ENCODE assay signal across 14 cellular contexts in genomic region chr10:92123031-92123450, GRCh38.
DNase-seq lines count a peak whose midpoint lies in the region; ATAC-seq and TF ChIP-seq lines count a peak whose summit lies in the region.
"Had no signal": no experiment of that assay in that cellular context is flagged by ENCODE, and none has a peak within 500 bp of the region (broad histone marks: within the 10 kb centered on the region; RNA-seq: fewer than 3 reads in every experiment).

No MANE protein-coding gene starts in this region.

- H3K4me1 ChIP-seq in esophagus squamous epithelium, result peaks cover 35 to 63% (median 43%) of the 10 kb centered on the region in 3 donors
- H3K4me1 ChIP-seq in mucosa of descending colon (ENCODE audit: low read depth), result peaks cover 22% of the 10 kb centered on the region

- H3K4me3 Mint-ChIP-seq in activated CD4-positive, alpha-beta T cell treated with anti-CD3 and anti-CD28 coated beads, Interleukin-2, amount 10 ng/mL, durations not matched to agents 24 days and 14 days, result no peak overlapping the region
- no peak overlapping the region for H3K4me3 Mint-ChIP-seq in activated CD4-positive, alpha-beta T cell treated with anti-CD3 and anti-CD28 coated beads for 36 hours
- H3K4me3 Mint-ChIP-seq: activated T-helper 17 cell treated with anti-CD3 and anti-CD28 coated beads, Interleukin-2, amount 50 U/mL, for 72 hours; natural killer cell treated with Interleukin-12 subunit alpha and Interleukin-12 subunit beta and Interleukin-15 and Interleukin-18, amount 100 ng/mL, for 72 hours; T-helper 17 cell had no signal

- no peaks in the 10 kb centered on the region for H3K27me3 ChIP-seq in esophagus squamous epithelium
- H3K27me3 ChIP-seq: tibial nerve had no signal

- 44 to 51% methylated on average over 4 of the region's 4 CpGs for WGBS in esophagus squamous epithelium, 2 donors

- no peaks in the 10 kb centered on the region for H3K4me1 Mint-ChIP-seq in activated CD4-positive, alpha-beta T cell treated with anti-CD3 and anti-CD28 coated beads, Interleukin-2, amount 10 ng/mL, durations not matched to agents 24 days and 14 days
- no peaks in the 10 kb centered on the region for H3K4me1 Mint-ChIP-seq in activated CD4-positive, alpha-beta T cell treated with anti-CD3 and anti-CD28 coated beads for 36 hours

- intact Hi-C loops in activated CD4-positive, alpha-beta T cell treated with anti-CD3 and anti-CD28 coated beads, Interleukin-2, amount 10 ng/mL, durations not matched to agents 24 days and 14 days (cut with micrococcal nuclease), result no loop called here
- intact Hi-C loops in activated CD4-positive, alpha-beta T cell treated with anti-CD3 and anti-CD28 coated beads for 36 hours (cut with DNase I, micrococcal nuclease), result no loop called here
- intact Hi-C loops in esophagus squamous epithelium (cut with DNase I) (no loop called here), mucosa of descending colon (cut with DNase I, micrococcal nuclease) (no loop called here)

- no peaks in the 10 kb centered on the region for H3K9me3 Mint-ChIP-seq in activated CD4-positive, alpha-beta T cell treated with anti-CD3 and anti-CD28 coated beads, Interleukin-2, amount 10 ng/mL, durations not matched to agents 24 days and 14 days
- no peaks in the 10 kb centered on the region for H3K9me3 Mint-ChIP-seq in activated CD4-positive, alpha-beta T cell treated with anti-CD3 and anti-CD28 coated beads for 36 hours (ENCODE audit: low read depth)
- H3K9me3 Mint-ChIP-seq: activated T-helper 17 cell treated with anti-CD3 and anti-CD28 coated beads, Interleukin-2, amount 50 U/mL, for 72 hours; natural killer cell treated with Interleukin-12 subunit alpha and Interleukin-12 subunit beta and Interleukin-15 and Interleukin-18, amount 100 ng/mL, for 72 hours had no signal

- no peaks in the 10 kb centered on the region for H3K9me3 ChIP-seq in esophagus squamous epithelium
- no peaks in the 10 kb centered on the region for H3K9me3 ChIP-seq in mucosa of descending colon
- H3K9me3 ChIP-seq: tibial nerve had no signal

- POLR2A ChIA-PET in activated CD4-positive, alpha-beta T cell treated with anti-CD3 and anti-CD28 coated beads for 36 hours (lab: Charles Lee), result no interaction called here

- H3K36me3 Mint-ChIP-seq in activated CD4-positive, alpha-beta T cell treated with anti-CD3 and anti-CD28 coated beads, Interleukin-2, amount 10 ng/mL, durations not matched to agents 24 days and 14 days (ENCODE audit: low read depth), result no peaks in the 10 kb centered on the region
- no peaks in the 10 kb centered on the region for H3K36me3 Mint-ChIP-seq in activated CD4-positive, alpha-beta T cell treated with anti-CD3 and anti-CD28 coated beads for 36 hours (ENCODE audit: low read depth)
- H3K36me3 Mint-ChIP-seq: natural killer cell treated with Interleukin-12 subunit alpha and Interleukin-12 subunit beta and Interleukin-15 and Interleukin-18, amount 100 ng/mL, for 72 hours had no signal

- no peak for TF ChIP-seq CTCF in esophagus squamous epithelium (IDR thresholded peaks at IDR 0.05)
- TF ChIP-seq CTCF in mucosa of descending colon (IDR thresholded peaks at IDR 0.05), result no peak

- ATAC-seq in activated CD4-positive, alpha-beta T cell treated with anti-CD3 and anti-CD28 coated beads for 36 hours, result no peak
- ATAC-seq in mucosa of descending colon, result peak; percentile 79
- ATAC-seq: activated T-helper 17 cell treated with anti-CD3 and anti-CD28 coated beads, Interleukin-2, amount 50 U/mL, for 72 hours; natural killer cell treated with Interleukin-12 subunit alpha and Interleukin-12 subunit beta and Interleukin-15 and Interleukin-18, amount 100 ng/mL, for 72 hours; T-helper 17 cell had no signal

- H3K4me3 ChIP-seq in esophagus squamous epithelium (no peak overlapping the region), mucosa of descending colon (no peak overlapping the region)
- H3K4me3 ChIP-seq: tibial nerve had no signal

- H3K36me3 ChIP-seq in esophagus squamous epithelium (no peaks in the 10 kb centered on the region), mucosa of descending colon (ENCODE audit: low read depth) (no peaks in the 10 kb centered on the region)
- H3K36me3 ChIP-seq: tibial nerve had no signal

- no peak for TF ChIP-seq POLR2A in esophagus squamous epithelium (IDR thresholded peaks at IDR 0.05)

- CTCF ChIA-PET in activated CD4-positive, alpha-beta T cell treated with anti-CD3 and anti-CD28 coated beads for 36 hours (lab: Charles Lee), result interaction anchor here (0.6 kb wide), 1 partner anchor 164 kb away, joined by 5 read pairs; no protein-coding TSS in a partner anchor

- no peaks in the 10 kb centered on the region for H3K27me3 Mint-ChIP-seq in activated CD4-positive, alpha-beta T cell treated with anti-CD3 and anti-CD28 coated beads, Interleukin-2, amount 10 ng/mL, durations not matched to agents 24 days and 14 days
- no peaks in the 10 kb centered on the region for H3K27me3 Mint-ChIP-seq in activated CD4-positive, alpha-beta T cell treated with anti-CD3 and anti-CD28 coated beads for 36 hours
- H3K27me3 Mint-ChIP-seq: activated T-helper 17 cell treated with anti-CD3 and anti-CD28 coated beads, Interleukin-2, amount 50 U/mL, for 72 hours; natural killer cell treated with Interleukin-12 subunit alpha and Interleukin-12 subunit beta and Interleukin-15 and Interleukin-18, amount 100 ng/mL, for 72 hours; T-helper 17 cell had no signal

- no peak overlapping the region for H3K27ac Mint-ChIP-seq in activated CD4-positive, alpha-beta T cell treated with anti-CD3 and anti-CD28 coated beads, Interleukin-2, amount 10 ng/mL, durations not matched to agents 24 days and 14 days
- no peak overlapping the region for H3K27ac Mint-ChIP-seq in activated CD4-positive, alpha-beta T cell treated with anti-CD3 and anti-CD28 coated beads for 36 hours
- H3K27ac Mint-ChIP-seq: activated T-helper 17 cell treated with anti-CD3 and anti-CD28 coated beads, Interleukin-2, amount 50 U/mL, for 72 hours; natural killer cell treated with Interleukin-12 subunit alpha and Interleukin-12 subunit beta and Interleukin-15 and Interleukin-18, amount 100 ng/mL, for 72 hours; T-helper 17 cell had no signal

- H3K27ac ChIP-seq in esophagus squamous epithelium, result peak overlapping the region; percentile 67 to 84 (median 80)

- peak; percentile 24 for DNase-seq in activated CD4-positive, alpha-beta T cell treated with anti-CD3 and anti-CD28 coated beads, Interleukin-2, amount 10 ng/mL, durations not matched to agents 24 days and 14 days
- no peak for DNase-seq in activated CD4-positive, alpha-beta T cell treated with anti-CD3 and anti-CD28 coated beads for 36 hours
- DNase-seq in esophagus squamous epithelium (lab: John Stamatoyannopoulos, UW), result no peak
- peak in 1 of 3 donors; percentile 26 for DNase-seq in mucosa of descending colon
- peak; percentile 61 for DNase-seq in ureter (ENCODE audit: low spot score)
- no peak for DNase-seq in GDM1 (lab: John Stamatoyannopoulos, UW)
- DNase-seq in NCI-H345 (lab: John Stamatoyannopoulos, UW), result no peak
- DNase-seq in NCI-H2081 treated with DMSO at 0.1 percent for 48 hours (lab: John Stamatoyannopoulos, UW), result no peak
- DNase-seq: DMS 273 treated with DMSO at 0.1 percent for 48 hours, small intestine, T-helper 17 cell had no signal

Comparison
In these comparisons a context has a peak if more than half of its experiments do, and no peak if none do; other contexts are left out.
1. DNase-seq: peak in activated CD4-positive, alpha-beta T cell treated with anti-CD3 and anti-CD28 coated beads, Interleukin-2, amount 10 ng/mL, durations not matched to agents 24 days and 14 days (single experiment) and ureter (single experiment); none in activated CD4-positive, alpha-beta T cell treated with anti-CD3 and anti-CD28 coated beads for 36 hours (single experiment), esophagus squamous epithelium (single experiment), GDM1 (single experiment), NCI-H345 (single experiment) and NCI-H2081 treated with DMSO at 0.1 percent for 48 hours (single experiment).